In the genomic region with DNA sequence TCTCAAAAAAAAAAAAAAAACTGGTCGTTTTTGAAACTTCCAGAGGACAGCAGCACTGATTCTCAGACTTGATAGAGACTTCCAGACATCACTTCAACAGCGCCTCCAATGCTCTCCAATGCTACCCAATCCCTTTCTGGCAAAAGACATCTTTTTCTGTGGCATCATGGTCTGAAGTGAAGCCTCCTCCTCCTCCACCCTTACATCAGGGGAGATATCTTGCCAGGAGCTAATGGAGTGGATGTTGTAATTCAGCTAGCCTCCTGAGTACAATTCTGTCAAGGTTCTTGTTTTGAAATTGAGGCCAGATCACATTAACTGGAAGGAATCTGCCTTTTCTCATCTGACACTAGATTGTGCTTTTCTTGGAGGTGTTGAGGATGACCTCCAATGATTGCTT, we compare ENCODE assay signal across 22 cellular contexts. TPM values are rescaled to one million over a fixed set of nuclear protein-coding genes. Genes with fewer than 3 reads are reported as not detected.
A peak's percentile ranks its signal among the peaks of the same experiment; 100 is the strongest.
DNase-seq lines count a peak whose midpoint lies in the region; ATAC-seq and TF ChIP-seq lines count a peak whose summit lies in the region.
"Had no signal": no experiment of that assay in that cellular context is flagged by ENCODE, and none has a peak within 500 bp of the region (broad histone marks: within the 10 kb centered on the region; RNA-seq: fewer than 3 reads in every experiment).

No MANE protein-coding gene starts in this region.

- no peak for TF ChIP-seq CTCF in fibroblast of villous mesenchyme (IDR thresholded peaks at IDR 0.05; ENCODE audit: insufficient read depth, low read depth, low read length)
- no peak for TF ChIP-seq CTCF in esophagus squamous epithelium (IDR thresholded peaks at IDR 0.05)

- H3K27me3 ChIP-seq in esophagus squamous epithelium, result peaks cover 0 to 6% (median 0%) of the 10 kb centered on the region in 4 donors
- H3K27me3 ChIP-seq: BE2C had no signal

- CTCF ChIA-PET in activated CD8-positive, alpha-beta memory T cell treated with anti-CD3 and anti-CD28 coated beads, Interleukin-2, amount 10 ng/mL, durations not matched to agents 7 days and 5 days (lab: Charles Lee), result interaction anchor here (1.2 to 1.4 kb wide), 2 partner anchors 37 to 43 kb away, joined by 3 read pairs; no protein-coding TSS in a partner anchor

- H3K36me3 ChIP-seq in esophagus squamous epithelium, result no peaks in the 10 kb centered on the region
- H3K36me3 ChIP-seq: BE2C had no signal

- no peak overlapping the region for H3K4me3 ChIP-seq in fibroblast of villous mesenchyme (ENCODE audit: low read depth, low read length)
- no peak overlapping the region for H3K4me3 ChIP-seq in esophagus squamous epithelium

- H3K27me3 Mint-ChIP-seq in activated CD8-positive, alpha-beta memory T cell treated with anti-CD3 and anti-CD28 coated beads, Interleukin-2, amount 10 ng/mL, durations not matched to agents 7 days and 5 days, result no peaks in the 10 kb centered on the region

- DNase-seq in activated CD8-positive, alpha-beta memory T cell treated with anti-CD3 and anti-CD28 coated beads, Interleukin-2, amount 50 U/mL, for 48 hours, result peak; percentile 13
- DNase-seq in activated CD8-positive, alpha-beta memory T cell treated with anti-CD3 and anti-CD28 coated beads, Interleukin-2, amount 10 ng/mL, durations not matched to agents 7 days and 5 days, result no peak
- peak; percentile 78 for DNase-seq in amniotic epithelial cell (ENCODE audit: low read depth)
- peak; percentile 79 for DNase-seq in fibroblast of villous mesenchyme (ENCODE audit: low read depth)
- DNase-seq in stimulated activated CD8-positive, alpha-beta memory T cell treated with anti-CD3 and anti-CD28 coated beads, Interleukin-4, amount 100 ng/mL, for 48 hours, result peak; percentile 13
- no peak for DNase-seq in NCI-H748 (lab: John Stamatoyannopoulos, UW; ENCODE audit: unreplicated experiment)
- DNase-seq in esophagus squamous epithelium (lab: John Stamatoyannopoulos, UW), result no peak
- DNase-seq in T-helper 2 cell, result no peak
- DNase-seq: BE2C; Calu3; CD8-positive, alpha-beta T cell; GF-D8; KBM-7; NCI-H1105; NCI-H2081; NCI-H2171 treated with DMSO at 0.1 percent for 48 hours; NCI-H446 treated with DMSO at 0.1 percent for 48 hours; NCI-H69; OCI-M1; Right ventricle myocardium superior had no signal

- ATAC-seq in activated CD8-positive, alpha-beta memory T cell treated with anti-CD3 and anti-CD28 coated beads, Interleukin-2, amount 10 ng/mL, durations not matched to agents 7 days and 5 days, result no peak
- ATAC-seq: CD8-positive, alpha-beta T cell; HepG2 had no signal

- peaks cover 5% of the 10 kb centered on the region for H3K36me3 Mint-ChIP-seq in activated CD8-positive, alpha-beta memory T cell treated with anti-CD3 and anti-CD28 coated beads, Interleukin-2, amount 10 ng/mL, durations not matched to agents 7 days and 5 days
- H3K36me3 Mint-ChIP-seq: CD8-positive, alpha-beta T cell had no signal

- H3K27ac ChIP-seq in esophagus squamous epithelium, result no peak overlapping the region

- H3K9me3 ChIP-seq in esophagus squamous epithelium, result no peaks in the 10 kb centered on the region
- H3K9me3 ChIP-seq: BE2C had no signal

- peaks cover 5% of the 10 kb centered on the region for H3K9me3 Mint-ChIP-seq in activated CD8-positive, alpha-beta memory T cell treated with anti-CD3 and anti-CD28 coated beads, Interleukin-2, amount 10 ng/mL, durations not matched to agents 7 days and 5 days (ENCODE audit: low read depth)
- H3K9me3 Mint-ChIP-seq: CD8-positive, alpha-beta T cell had no signal

- intact Hi-C loops in esophagus squamous epithelium (cut with DNase I), result no loop called here

- no peak overlapping the region for H3K27ac Mint-ChIP-seq in activated CD8-positive, alpha-beta memory T cell treated with anti-CD3 and anti-CD28 coated beads, Interleukin-2, amount 10 ng/mL, durations not matched to agents 7 days and 5 days

- WGBS in esophagus squamous epithelium, 2 donors, result 48 to 53% methylated on average over 2 of the region's 2 CpGs

- H3K4me1 Mint-ChIP-seq in activated CD8-positive, alpha-beta memory T cell treated with anti-CD3 and anti-CD28 coated beads, Interleukin-2, amount 10 ng/mL, durations not matched to agents 7 days and 5 days, result peaks cover 9% of the 10 kb centered on the region

- no peak overlapping the region for H3K4me3 Mint-ChIP-seq in activated CD8-positive, alpha-beta memory T cell treated with anti-CD3 and anti-CD28 coated beads, Interleukin-2, amount 10 ng/mL, durations not matched to agents 7 days and 5 days
- H3K4me3 Mint-ChIP-seq: CD8-positive, alpha-beta T cell had no signal

- H3K4me1 ChIP-seq in esophagus squamous epithelium, result no peaks in the 10 kb centered on the region
- H3K4me1 ChIP-seq: BE2C had no signal

- no peak for TF ChIP-seq POLR2A in esophagus squamous epithelium (IDR thresholded peaks at IDR 0.05)

RNA-seq across cellular contexts. Expression of a gene that starts 24.2 kb away (rescaled TPM):
- 100 to 1,000 TPM; 262 to 354 TPM for total RNA-seq in activated CD8-positive, alpha-beta memory T cell treated with anti-CD3 and anti-CD28 coated beads, Interleukin-2, amount 10 ng/mL, durations not matched to agents 7 days and 5 days
- total RNA-seq in fibroblast of villous mesenchyme, result 20.3 and 24.5 TPM in 2 replicates
- total RNA-seq in esophagus squamous epithelium, result 100 to 1,000 TPM in 1 of 4 donors, 10 to 100 TPM in 3; 39.3 to 146 (median 45.7) TPM
- total RNA-seq: HepG2 had no signal

RNA-seq across cellular contexts. Expression of a gene that starts 35.6 kb away (rescaled TPM):
- total RNA-seq in activated CD8-positive, alpha-beta memory T cell treated with anti-CD3 and anti-CD28 coated beads, Interleukin-2, amount 10 ng/mL, durations not matched to agents 7 days and 5 days, result 1 to 10 TPM; 1.1 to 1.9 TPM
- total RNA-seq in fibroblast of villous mesenchyme (under 0.01 TPM in 1 of 2 replicates, not detected in the other), esophagus squamous epithelium (not detected)
- total RNA-seq: A172, HepG2, Right ventricle myocardium superior had no signal

RNA-seq across cellular contexts. Expression of a gene that starts 40.1 kb away (rescaled TPM):
- total RNA-seq in activated CD8-positive, alpha-beta memory T cell treated with anti-CD3 and anti-CD28 coated beads, Interleukin-2, amount 10 ng/mL, durations not matched to agents 7 days and 5 days, result under 1 TPM in 1 of 2 experiments, not detected in 1; 0.61 TPM
- total RNA-seq in fibroblast of villous mesenchyme (0.32 TPM in 1 of 2 replicates, not detected in the other), esophagus squamous epithelium (10 to 100 TPM in 2 of 4 donors, 1 to 10 TPM in 1, not detected in 1; 3.9 to 29.9 (median 10.1) TPM)
- total RNA-seq: A172, HepG2 had no signal

RNA-seq across cellular contexts. Expression of a gene that starts 43.8 kb away (rescaled TPM):
- not detected for total RNA-seq in activated CD8-positive, alpha-beta memory T cell treated with anti-CD3 and anti-CD28 coated beads, Interleukin-2, amount 10 ng/mL, durations not matched to agents 7 days and 5 days
- not detected in 2 replicates for total RNA-seq in fibroblast of villous mesenchyme
- total RNA-seq in esophagus squamous epithelium, result 1 to 10 TPM; 1.3 to 8.2 (median 1.6) TPM
- total RNA-seq: A172, HepG2 had no signal

RNA-seq across cellular contexts. Expression of a gene that starts 49.8 kb away (rescaled TPM):
- not detected for total RNA-seq in activated CD8-positive, alpha-beta memory T cell treated with anti-CD3 and anti-CD28 coated beads, Interleukin-2, amount 10 ng/mL, durations not matched to agents 7 days and 5 days
- not detected in 2 replicates for total RNA-seq in fibroblast of villous mesenchyme
- total RNA-seq in esophagus squamous epithelium, result not detected
- total RNA-seq: A172; Calu3; CD8-positive, alpha-beta T cell; HepG2; Right ventricle myocardium superior had no signal

Comparison
In these comparisons a context has a peak if more than half of its experiments do, and no peak if none do; other contexts are left out.
1. DNase-seq: peak in activated CD8-positive, alpha-beta memory T cell treated with anti-CD3 and anti-CD28 coated beads, Interleukin-2, amount 50 U/mL, for 48 hours (single experiment), amniotic epithelial cell (single experiment), fibroblast of villous mesenchyme (single experiment) and stimulated activated CD8-positive, alpha-beta memory T cell treated with anti-CD3 and anti-CD28 coated beads, Interleukin-4, amount 100 ng/mL, for 48 hours (single experiment); none in activated CD8-positive, alpha-beta memory T cell treated with anti-CD3 and anti-CD28 coated beads, Interleukin-2, amount 10 ng/mL, durations not matched to agents 7 days and 5 days (single experiment), NCI-H748 (single experiment), esophagus squamous epithelium (single experiment) and T-helper 2 cell (0 of 5).